Comparison of ENCODE assay signal across 11 cellular contexts in the genomic region with DNA sequence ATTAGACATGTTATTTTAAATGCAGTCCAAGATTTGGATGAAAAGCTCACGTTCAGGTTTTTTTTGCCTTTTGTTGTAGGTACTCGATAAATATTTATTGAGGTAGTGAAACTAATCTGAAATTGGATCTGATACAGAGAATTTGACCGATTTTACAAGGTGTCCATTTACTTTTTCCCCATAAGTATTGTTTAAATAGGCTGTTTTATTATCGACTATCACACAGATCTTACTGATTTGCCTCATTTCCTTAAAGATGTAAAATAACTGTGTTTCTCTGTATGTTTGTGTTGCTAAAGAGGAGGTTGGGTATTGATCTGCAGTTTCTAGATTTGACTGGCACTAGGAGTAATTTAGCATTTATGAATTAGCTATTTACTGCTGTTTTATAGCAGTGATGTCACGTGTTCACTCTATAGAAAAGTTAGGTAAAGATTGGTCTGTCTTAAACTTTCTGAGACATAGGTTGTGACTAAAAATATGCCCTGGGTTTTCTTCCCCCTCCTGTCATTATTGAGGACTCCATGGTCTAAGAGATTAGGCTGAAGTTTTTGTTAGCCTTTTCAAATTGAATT. TPM values are rescaled to one million over a fixed set of nuclear protein-coding genes. Genes with fewer than 3 reads are reported as not detected.
DNase-seq lines count a peak whose midpoint lies in the region; ATAC-seq and TF ChIP-seq lines count a peak whose summit lies in the region.
"Had no signal": no experiment of that assay in that cellular context is flagged by ENCODE, and none has a peak within 500 bp of the region (broad histone marks: within the 10 kb centered on the region; RNA-seq: fewer than 3 reads in every experiment).

No MANE protein-coding gene starts in this region.

- TF ChIP-seq CTCF in left ventricle myocardium inferior (IDR thresholded peaks at IDR 0.05; ENCODE audit: borderline replicate concordance) (no peak), ascending aorta (IDR thresholded peaks at IDR 0.05) (no peak), vagina (IDR thresholded peaks at IDR 0.05) (no peak)

- H3K4me1 ChIP-seq in left ventricle myocardium inferior: peaks cover 84% of the 10 kb centered on the region
- peaks cover 21 to 37% of the 10 kb centered on the region in 2 donors for H3K4me1 ChIP-seq in ascending aorta
- peaks cover 36 to 39% of the 10 kb centered on the region in 2 donors for H3K4me1 ChIP-seq in mucosa of rectum (ENCODE audit: control insufficient read depth in 2 of 2, insufficient read depth in 2 of 2, low read length in 2 of 2)
- H3K4me1 ChIP-seq in vagina: peaks cover 81% of the 10 kb centered on the region

- H3K36me3 ChIP-seq in left ventricle myocardium inferior: no peaks in the 10 kb centered on the region
- H3K36me3 ChIP-seq in ascending aorta: no peaks in the 10 kb centered on the region
- H3K36me3 ChIP-seq in mucosa of rectum (ENCODE audit: control insufficient read depth in 2 of 2, insufficient read depth in 2 of 2, low read length in 2 of 2): peaks cover 0 to 7% of the 10 kb centered on the region in 2 donors
- H3K36me3 ChIP-seq in vagina: no peaks in the 10 kb centered on the region

- H3K9me3 ChIP-seq in left ventricle myocardium inferior (replicated peaks) (no peaks in the 10 kb centered on the region), ascending aorta (no peaks in the 10 kb centered on the region), mucosa of rectum (ENCODE audit: control insufficient read depth in 2 of 2, low read length in 2 of 2) (no peaks in the 10 kb centered on the region), vagina (no peaks in the 10 kb centered on the region)

- DNase-seq in left ventricle myocardium inferior (no peak), left cardiac atrium (no peak), ascending aorta (ENCODE audit: low spot score in 2 of 2) (no peak), vagina (ENCODE audit: extremely low spot score in 2 of 2) (no peak), MV-4-11 (lab: John Stamatoyannopoulos, UW) (no peak)
- DNase-seq: activated effector memory CD4-positive, alpha-beta T cell treated with anti-CD3 and anti-CD28 coated beads, Interleukin-2, amount 50 U/mL, for 16 hours; NCI-H2081 treated with DMSO at 0.1 percent for 48 hours; stimulated activated CD4-positive, alpha-beta T cell treated with anti-CD3 and anti-CD28 coated beads, Interleukin-2, amount 100 ng/mL, for 48 hours had no signal

- H3K27me3 ChIP-seq in left ventricle myocardium inferior (ENCODE audit: low read depth) (no peaks in the 10 kb centered on the region), ascending aorta (no peaks in the 10 kb centered on the region), mucosa of rectum (ENCODE audit: control insufficient read depth in 2 of 2, insufficient read depth in 2 of 2, low read length in 2 of 2) (no peaks in the 10 kb centered on the region), vagina (no peaks in the 10 kb centered on the region)

- peak overlapping the region in 1 of 2 donors; percentile 12 for H3K9ac ChIP-seq in mucosa of rectum (ENCODE audit: low read depth in 1 of 2, low read length in 2 of 2)

- intact Hi-C loops in left ventricle myocardium inferior (cut with micrococcal nuclease) (loop anchor here (10.0 kb wide), 1 partner anchor 249 kb away; no protein-coding TSS in a partner anchor), left cardiac atrium (cut with DNase I) (loop anchor here in 1 of 2 donors (10.0 kb wide), 1 partner anchor 259 kb away; no protein-coding TSS in a partner anchor), ascending aorta (cut with DNase I) (loop anchor here (5.0 to 10.0 kb wide), 3 partner anchors 192 to 1339 kb away; no protein-coding TSS in a partner anchor), vagina (cut with DNase I) (no loop called here)

- H3K4me3 ChIP-seq in left ventricle myocardium inferior (no peak overlapping the region), ascending aorta (peak overlapping the region; percentile 12 to 98), mucosa of rectum (ENCODE audit: low read length in 2 of 2) (peak overlapping the region; percentile 86 to 96), vagina (peak overlapping the region in 1 of 2 donors; percentile 93)

- ATAC-seq in left cardiac atrium (no peak), HG03045 (IDR thresholded peaks at IDR 0.05; ENCODE audit: unreplicated experiment) (no peak), GM18520 (IDR thresholded peaks at IDR 0.05; ENCODE audit: unreplicated experiment) (no peak)

- H3K27ac ChIP-seq in left ventricle myocardium inferior (replicated peaks) (peak overlapping the region; percentile 3), ascending aorta (peak overlapping the region in 1 of 2 donors; percentile 8), mucosa of rectum (ENCODE audit: low read depth in 2 of 2, low read length in 2 of 2) (peak overlapping the region in 1 of 2 donors; percentile 22), vagina (peak overlapping the region; percentile 99)

- no peak for TF ChIP-seq POLR2A in vagina (IDR thresholded peaks at IDR 0.05)

RNA-seq across cellular contexts. Expression of gene RAP1B, which starts 3.5 kb away (rescaled TPM):
- total RNA-seq in left ventricle myocardium inferior: 41.5 TPM
- total RNA-seq in left cardiac atrium: 10 to 100 TPM; 82.2 to 91.3 TPM
- total RNA-seq in ascending aorta: 140 TPM
- 169 TPM for total RNA-seq in vagina
